In genomic region chrX:136192839-136193414, GRCh38 we compare ENCODE assay signal across 13 cellular contexts. TPM values are rescaled to one million over a fixed set of nuclear protein-coding genes. Genes with fewer than 3 reads are reported as not detected.
A peak's percentile ranks its signal among the peaks of the same experiment; 100 is the strongest.
DNase-seq lines count a peak whose midpoint lies in the region; ATAC-seq lines count a peak whose summit lies in the region.
"Had no signal": no experiment of that assay in that cellular context is flagged by ENCODE, and none has a peak within 500 bp of the region (broad histone marks: within the 10 kb centered on the region; RNA-seq: fewer than 3 reads in every experiment).

No MANE protein-coding gene starts in this region.

- no peaks in the 10 kb centered on the region for H3K9me3 ChIP-seq in aorta (ENCODE audit: control insufficient read depth, low read length)
- H3K9me3 ChIP-seq: SJSA1, tibial artery had no signal

- H3K4me1 ChIP-seq in aorta (ENCODE audit: control insufficient read depth in 1 of 2, insufficient read depth in 2 of 2, low read length in 2 of 2) = peaks cover 2% of the 10 kb centered on the region in 2 donors
- H3K4me1 ChIP-seq: SJSA1 had no signal

- no peak overlapping the region for H3K4me3 ChIP-seq in aorta (ENCODE audit: low read length in 2 of 2)
- H3K4me3 ChIP-seq: SJSA1, tibial artery had no signal

- no peaks in the 10 kb centered on the region for H3K27me3 Mint-ChIP-seq in stimulated activated naive CD8-positive, alpha-beta T cell treated with anti-CD3 and anti-CD28 coated beads, Interleukin-15, Interleukin-2, amounts not matched to agents 100 ng/mL and 50 ng/mL, for 24 hours
- no peaks in the 10 kb centered on the region for H3K27me3 Mint-ChIP-seq in activated naive CD8-positive, alpha-beta T cell treated with anti-CD3 and anti-CD28 coated beads for 36 hours

- intact Hi-C loops in aorta (cut with DNase I) = no loop called here

- 53 to 64% methylated on average over 3 of the region's 3 CpGs for WGBS in aorta, 2 donors

- H3K27ac Mint-ChIP-seq in stimulated activated naive CD8-positive, alpha-beta T cell treated with anti-CD3 and anti-CD28 coated beads, Interleukin-15, Interleukin-2, amounts not matched to agents 100 ng/mL and 50 ng/mL, for 24 hours = peak overlapping the region; percentile 90
- H3K27ac Mint-ChIP-seq in activated naive CD8-positive, alpha-beta T cell treated with anti-CD3 and anti-CD28 coated beads for 36 hours = peak overlapping the region; percentile 42

- H3K4me3 Mint-ChIP-seq in stimulated activated naive CD8-positive, alpha-beta T cell treated with anti-CD3 and anti-CD28 coated beads, Interleukin-15, Interleukin-2, amounts not matched to agents 100 ng/mL and 50 ng/mL, for 24 hours = no peak overlapping the region
- peak overlapping the region; percentile 27 for H3K4me3 Mint-ChIP-seq in activated naive CD8-positive, alpha-beta T cell treated with anti-CD3 and anti-CD28 coated beads for 36 hours

- H3K9me3 Mint-ChIP-seq in stimulated activated naive CD8-positive, alpha-beta T cell treated with anti-CD3 and anti-CD28 coated beads, Interleukin-15, Interleukin-2, amounts not matched to agents 100 ng/mL and 50 ng/mL, for 24 hours = no peaks in the 10 kb centered on the region
- H3K9me3 Mint-ChIP-seq in activated naive CD8-positive, alpha-beta T cell treated with anti-CD3 and anti-CD28 coated beads for 36 hours = no peaks in the 10 kb centered on the region

- H3K36me3 Mint-ChIP-seq in stimulated activated naive CD8-positive, alpha-beta T cell treated with anti-CD3 and anti-CD28 coated beads, Interleukin-15, Interleukin-2, amounts not matched to agents 100 ng/mL and 50 ng/mL, for 24 hours (ENCODE audit: low read depth) = no peaks in the 10 kb centered on the region
- H3K36me3 Mint-ChIP-seq in activated naive CD8-positive, alpha-beta T cell treated with anti-CD3 and anti-CD28 coated beads for 36 hours = peaks cover 10% of the 10 kb centered on the region

- H3K36me3 ChIP-seq in aorta (ENCODE audit: control insufficient read depth in 1 of 2, insufficient read depth in 2 of 2, low read length in 1 of 2) = no peaks in the 10 kb centered on the region
- H3K36me3 ChIP-seq: SJSA1, tibial artery had no signal

- DNase-seq in stimulated activated naive CD8-positive, alpha-beta T cell treated with anti-CD3 and anti-CD28 coated beads, Interleukin-15, Interleukin-2, amounts not matched to agents 100 U/mL and 50 U/mL, for 24 hours = no peak
- DNase-seq in activated naive CD8-positive, alpha-beta T cell treated with anti-CD3 and anti-CD28 coated beads for 36 hours = no peak
- peak; percentile 64 for DNase-seq in kidney tubule cell (ENCODE audit: low spot score)
- DNase-seq in aorta = no peak
- no peak for DNase-seq in dedifferentiated amniotic fluid mesenchymal stem cell (ENCODE audit: extremely low spot score)
- DNase-seq in DMS53 (lab: John Stamatoyannopoulos, UW) = no peak
- no peak for DNase-seq in germinal center (ENCODE audit: low spot score)
- DNase-seq: activated T-cell treated with anti-CD3 and anti-CD28 coated beads, Interleukin-2, amount 50 U/mL, for 1 hour; kidney; NCI-H2081 treated with DMSO at 0.1 percent for 48 hours; tibial artery had no signal

- ATAC-seq in stimulated activated naive CD8-positive, alpha-beta T cell treated with anti-CD3 and anti-CD28 coated beads, Interleukin-15, Interleukin-2, amounts not matched to agents 100 U/mL and 50 U/mL, for 24 hours = no peak
- ATAC-seq in aorta (ENCODE audit: low FRiP score) = peak; percentile 43

- no peaks in the 10 kb centered on the region for H3K27me3 ChIP-seq in aorta (ENCODE audit: control insufficient read depth in 1 of 2, insufficient read depth in 2 of 2, low read length in 1 of 2)
- H3K27me3 ChIP-seq: SJSA1, tibial artery had no signal

- H3K4me1 Mint-ChIP-seq in stimulated activated naive CD8-positive, alpha-beta T cell treated with anti-CD3 and anti-CD28 coated beads, Interleukin-15, Interleukin-2, amounts not matched to agents 100 ng/mL and 50 ng/mL, for 24 hours (ENCODE audit: low read depth) = peaks cover 35% of the 10 kb centered on the region
- peaks cover 23% of the 10 kb centered on the region for H3K4me1 Mint-ChIP-seq in activated naive CD8-positive, alpha-beta T cell treated with anti-CD3 and anti-CD28 coated beads for 36 hours

- H3K27ac ChIP-seq in aorta (ENCODE audit: low read depth in 1 of 2, low read length in 2 of 2) = peak overlapping the region in 1 of 2 donors; percentile 44
- H3K27ac ChIP-seq: SJSA1 had no signal

RNA-seq across cellular contexts. Expression of gene FHL1, which starts 45.6 kb away (rescaled TPM):
- 10 to 100 TPM; 12.0 to 15.5 TPM for total RNA-seq in activated naive CD8-positive, alpha-beta T cell treated with anti-CD3 and anti-CD28 coated beads for 36 hours
- total RNA-seq in aorta = 1,000 to 10,000 TPM in 1 of 2 donors, 100 to 1,000 TPM in 1; 875 to 2,023 TPM
- polyA plus RNA-seq in aorta = 1,000 to 10,000 TPM; 1,215 to 2,126 TPM

RNA-seq across cellular contexts. Expression of gene MAP7D3, which starts 58.3 kb away (rescaled TPM):
- total RNA-seq in activated naive CD8-positive, alpha-beta T cell treated with anti-CD3 and anti-CD28 coated beads for 36 hours = 10 to 100 TPM; 17.8 to 17.9 TPM
- total RNA-seq in aorta = 10 to 100 TPM; 28.5 to 30.9 TPM
- polyA plus RNA-seq in aorta = 10 to 100 TPM in 1 of 2 donors, 1 to 10 TPM in 1; 9.8 to 24.8 TPM

Comparison
In these comparisons a context has a peak if more than half of its experiments do, and no peak if none do; other contexts are left out.
1. RNA of gene FHL1, which starts 45.6 kb away (total RNA-seq): 875 to 2,023 TPM in aorta; 12.0 to 15.5 TPM in activated naive CD8-positive, alpha-beta T cell treated with anti-CD3 and anti-CD28 coated beads for 36 hours; every median in the first group is over 10 times any median in the second.